In the genomic region with DNA sequence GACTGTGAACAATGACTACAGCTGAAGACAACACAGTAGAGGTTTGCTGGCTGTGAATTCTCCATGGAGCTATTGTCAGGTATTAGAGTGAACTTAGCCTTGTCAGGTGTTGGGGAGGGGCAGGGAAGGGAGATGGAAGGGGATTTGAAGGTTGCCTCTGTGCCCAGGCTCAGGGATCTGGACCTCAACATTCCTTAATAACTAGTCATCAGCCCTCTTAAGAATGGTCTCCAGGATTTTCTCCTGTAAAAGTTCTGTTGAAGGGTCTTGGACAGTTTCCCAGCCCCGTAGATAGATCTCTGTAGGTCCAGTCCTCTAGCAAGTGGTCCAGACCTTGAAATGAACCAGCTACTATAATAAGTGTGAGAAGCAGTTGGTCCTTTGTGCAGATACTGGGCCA, we compare ENCODE assay signal across 23 cellular contexts.
DNase-seq lines count a peak whose midpoint lies in the region; ATAC-seq, FAIRE-seq and TF ChIP-seq lines count a peak whose summit lies in the region.
"Had no signal": no experiment of that assay in that cellular context is flagged by ENCODE, and none has a peak within 500 bp of the region (broad histone marks: within the 10 kb centered on the region; RNA-seq: fewer than 3 reads in every experiment).

No MANE protein-coding gene starts in this region.

- ATAC-seq in HG02763 (IDR thresholded peaks at IDR 0.05; ENCODE audit: unreplicated experiment) (no peak), GM19023 (IDR thresholded peaks at IDR 0.05; ENCODE audit: unreplicated experiment) (no peak)
- ATAC-seq: GM12878, GM23338, PC-3 had no signal

- TF ChIP-seq CTCF in RWPE1 (conservative IDR thresholded peaks at IDR 0.05; ENCODE audit: low read depth): no peak

- FAIRE-seq in urothelium cell line (lab: Jason Lieb, UNC): no peak
- FAIRE-seq: GM12878, GM19239 had no signal

- H3K27ac ChIP-seq in RWPE1: no peak overlapping the region
- H3K27ac ChIP-seq: C4-2B, KMS-11, SJCRH30 had no signal

- CTCF ChIA-PET in RWPE1 (lab: Yijun Ruan, JAX): no interaction called here

- POLR2A ChIA-PET in RWPE1 (lab: Yijun Ruan, JAX; ENCODE audit: low non-redundant PET): no interaction called here

- DNase-seq in ELR (ENCODE audit: low read depth) (peak; percentile 49), RWPE1 (ENCODE audit: low spot score) (peak; percentile 7), iPS-NIHi11 (ENCODE audit: low spot score) (peak; percentile 35), urothelium cell line (ENCODE audit: low spot score) (peak; percentile 33), HUDEP-2 (lab: John Stamatoyannopoulos, UW; ENCODE audit: unreplicated experiment in 76 of 76) (no peak)
- DNase-seq: DMS79 treated with DMSO at 0.1 percent for 48 hours, GDM1, HCEC 1CT, NCI-H1417 treated with DMSO at 0.1 percent for 48 hours, NCI-H187 treated with DMSO at 0.1 percent for 48 hours, NCI-H226, NCI-H524, NCI-H82, PC-3, SJCRH30, SW 1271 had no signal

Comparison
In these comparisons a context has a peak if more than half of its experiments do, and no peak if none do; other contexts are left out.
1. DNase-seq: peak in ELR (single experiment), RWPE1 (single experiment), iPS-NIHi11 (single experiment) and urothelium cell line (single experiment); none in HUDEP-2 (0 of 76).